In the genomic region with DNA sequence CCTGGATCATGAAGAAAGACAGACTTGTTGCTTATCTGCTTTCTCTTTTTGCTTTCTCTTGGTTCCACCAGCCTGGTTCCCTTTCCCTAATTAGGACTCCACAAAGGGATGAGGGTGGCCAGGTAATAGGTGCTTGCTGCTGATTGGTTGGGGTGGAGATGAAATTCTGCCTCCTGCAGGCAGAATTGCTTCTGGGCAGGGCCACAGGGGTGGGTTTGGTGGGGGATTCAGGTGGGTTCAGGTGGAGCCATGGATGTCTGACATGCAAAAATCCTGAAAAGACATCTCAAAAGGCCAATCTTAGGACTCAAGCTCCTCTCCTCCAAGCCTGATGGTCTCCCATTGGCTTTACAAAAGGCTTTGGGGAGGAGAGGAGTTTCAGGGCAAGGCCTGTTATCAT, we compare ENCODE assay signal across 30 cellular contexts. TPM values are rescaled to one million over a fixed set of nuclear protein-coding genes. Genes with fewer than 3 reads are reported as not detected.
"Had no signal": no experiment of that assay in that cellular context is flagged by ENCODE, and none has a peak within 500 bp of the region (broad histone marks: within the 10 kb centered on the region; RNA-seq: fewer than 3 reads in every experiment).

No MANE protein-coding gene starts in this region.

- H3K4me3 Mint-ChIP-seq: naive thymus-derived CD4-positive, alpha-beta T cell; natural killer cell treated with Interleukin-12 subunit alpha and Interleukin-12 subunit beta and Interleukin-15 and Interleukin-18, amount 100 ng/mL, for 72 hours; stimulated activated naive B cell treated with anti-CD40 and anti-IgM and Interleukin-4, amounts not matched to agents 10 μg/mL and 1 μg/mL and 100 μg/mL, for 72 hours; type B pancreatic cell had no signal

- H3K4me1 ChIP-seq: left ventricle myocardium inferior, right atrium auricular region, testis, tibial artery had no signal

- H3K9me3 ChIP-seq: left ventricle myocardium inferior, mucosa of descending colon, ovary, right atrium auricular region, right lobe of liver, stomach, testis, tibial artery, vagina had no signal

- H3K36me3 Mint-ChIP-seq: naive thymus-derived CD4-positive, alpha-beta T cell; natural killer cell treated with Interleukin-12 subunit alpha and Interleukin-12 subunit beta and Interleukin-15 and Interleukin-18, amount 100 ng/mL, for 72 hours; stimulated activated naive B cell treated with anti-CD40 and anti-IgM and Interleukin-4, amounts not matched to agents 10 μg/mL and 1 μg/mL and 100 μg/mL, for 72 hours; type B pancreatic cell had no signal

- H3K27me3 ChIP-seq: ovary, right atrium auricular region, right lobe of liver, testis, vagina had no signal

- H3K27ac ChIP-seq: left ventricle myocardium inferior, ovary, right atrium auricular region, right lobe of liver, stomach, testis, tibial artery, vagina had no signal

- H3K9me3 Mint-ChIP-seq: naive thymus-derived CD4-positive, alpha-beta T cell; natural killer cell treated with Interleukin-12 subunit alpha and Interleukin-12 subunit beta and Interleukin-15 and Interleukin-18, amount 100 ng/mL, for 72 hours; stimulated activated naive B cell treated with anti-CD40 and anti-IgM and Interleukin-4, amounts not matched to agents 10 μg/mL and 1 μg/mL and 100 μg/mL, for 72 hours had no signal

- H3K27ac Mint-ChIP-seq: naive thymus-derived CD4-positive, alpha-beta T cell; natural killer cell treated with Interleukin-12 subunit alpha and Interleukin-12 subunit beta and Interleukin-15 and Interleukin-18, amount 100 ng/mL, for 72 hours; progenitor cell of endocrine pancreas; stimulated activated naive B cell treated with anti-CD40 and anti-IgM and Interleukin-4, amounts not matched to agents 10 μg/mL and 1 μg/mL and 100 μg/mL, for 72 hours; type B pancreatic cell had no signal

- DNase-seq: islet precursor cell; left ventricle myocardium inferior; midbrain; mucosa of descending colon; naive thymus-derived CD4-positive, alpha-beta T cell; ovary; right lobe of liver; stimulated activated CD4-positive, alpha-beta T cell treated with anti-CD3 and anti-CD28 coated beads, Interleukin-12 subunit alpha, Interleukin-12 subunit beta, amount 100 ng/mL, for 4 hours; stimulated activated CD4-positive, alpha-beta T cell treated with anti-CD3 and anti-CD28 coated beads, Interleukin-15, amount 100 ng/mL, for 24 hours; stimulated activated CD4-positive, alpha-beta T cell treated with anti-CD3 and anti-CD28 coated beads, Interleukin-2, amount 100 ng/mL, for 24 hours; stimulated activated CD4-positive, alpha-beta T cell treated with anti-CD3 and anti-CD28 coated beads, Interleukin-4, amount 100 ng/mL, for 1 hour; stimulated activated naive B cell treated with anti-CD40 and anti-IgM and Interleukin-4, amounts not matched to agents 10 μg/mL and 1 μg/mL and 100 μg/mL, for 72 hours; stimulated activated naive CD8-positive, alpha-beta T cell treated with anti-CD3 and anti-CD28 coated beads, Interleukin-15, Interleukin-2, amounts not matched to agents 100 U/mL and 50 U/mL, for 24 hours; stomach; testis; tibial artery had no signal

- H3K4me3 ChIP-seq: left ventricle myocardium inferior, lung, mucosa of descending colon, ovary, right atrium auricular region, right lobe of liver, smooth muscle cell, stomach, testis, tibial artery, vagina had no signal

- H3K36me3 ChIP-seq: left ventricle myocardium inferior, ovary, right atrium auricular region, right lobe of liver, stomach, tibial artery, vagina had no signal

- H3K4me2 ChIP-seq: smooth muscle cell had no signal

- ATAC-seq: mucosa of descending colon; naive thymus-derived CD4-positive, alpha-beta T cell; natural killer cell treated with Interleukin-12 subunit alpha and Interleukin-12 subunit beta and Interleukin-15 and Interleukin-18, amount 100 ng/mL, for 72 hours; right lobe of liver; stimulated activated naive B cell treated with anti-CD40 and anti-IgM and Interleukin-4, amounts not matched to agents 10 μg/mL and 1 μg/mL and 100 μg/mL, for 72 hours; stimulated activated naive CD8-positive, alpha-beta T cell treated with anti-CD3 and anti-CD28 coated beads, Interleukin-15, Interleukin-2, amounts not matched to agents 100 U/mL and 50 U/mL, for 24 hours had no signal

RNA-seq across cellular contexts. Expression of a gene that starts 25.4 kb away (rescaled TPM):
- polyA plus RNA-seq: naive thymus-derived CD4-positive, alpha-beta T cell had no signal

RNA-seq across cellular contexts. Expression of a gene that starts 28.3 kb away (rescaled TPM):
- total RNA-seq: myocyte; naive thymus-derived CD4-positive, alpha-beta T cell; natural killer cell treated with Interleukin-12 subunit alpha and Interleukin-12 subunit beta and Interleukin-15 and Interleukin-18, amount 100 ng/mL, for 72 hours; pulmonary artery endothelial cell; skeletal muscle tissue; smooth muscle cell; urinary bladder had no signal
- polyA plus RNA-seq: naive thymus-derived CD4-positive, alpha-beta T cell; neural cell; smooth muscle cell had no signal

RNA-seq across cellular contexts. Expression of a gene that starts 48.3 kb away (rescaled TPM):
- total RNA-seq: lower leg skin; myocyte; naive thymus-derived CD4-positive, alpha-beta T cell; natural killer cell treated with Interleukin-12 subunit alpha and Interleukin-12 subunit beta and Interleukin-15 and Interleukin-18, amount 100 ng/mL, for 72 hours; pulmonary artery endothelial cell; renal cortical epithelial cell; right atrium auricular region; right lobe of liver; skeletal muscle tissue had no signal
- polyA plus RNA-seq: naive thymus-derived CD4-positive, alpha-beta T cell; neural cell had no signal
